15 cellular contexts compared by ENCODE assay signal in the genomic region with DNA sequence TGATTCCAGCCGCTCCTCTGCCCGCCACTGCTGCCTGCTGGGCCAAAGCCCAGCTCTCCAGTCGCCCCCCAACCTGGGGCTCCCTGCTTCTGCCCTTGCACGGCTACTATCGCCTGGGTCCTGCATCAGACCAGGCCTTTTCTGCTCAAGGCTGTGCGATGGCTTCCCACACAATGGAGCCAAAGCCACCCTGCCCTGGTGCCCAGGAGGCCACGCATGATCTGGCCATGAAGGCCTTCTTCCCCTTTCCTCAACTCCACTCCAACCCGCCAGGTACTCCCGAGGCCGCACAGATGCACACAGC. TPM values are rescaled to one million over a fixed set of nuclear protein-coding genes. Genes with fewer than 3 reads are reported as not detected.
DNase-seq lines count a peak whose midpoint lies in the region; ATAC-seq and TF ChIP-seq lines count a peak whose summit lies in the region.
"Had no signal": no experiment of that assay in that cellular context is flagged by ENCODE, and none has a peak within 500 bp of the region (broad histone marks: within the 10 kb centered on the region; RNA-seq: fewer than 3 reads in every experiment).

No MANE protein-coding gene starts in this region.

- no peak for TF ChIP-seq RAD21 in IMR-90 (IDR thresholded peaks at IDR 0.05; ENCODE audit: low read length)

- WGBS in IMR-90 (ENCODE audit: extremely low coverage in 2 of 2, insufficient read length in 1 of 2), 2 experiments = 88% methylated on average over 7 of the region's 10 CpGs; no CpG with 5 or more reads in 1 of the 2 experiments

- in situ Hi-C loops in IMR-90 (cut with MboI; ENCODE audit: low sequenced_read_pairs) = no loop called here

- H3K27me3 ChIP-seq in CD4-positive, CD25-positive, alpha-beta regulatory T cell (ENCODE audit: control insufficient read depth, insufficient read depth, low read length) = no peaks in the 10 kb centered on the region
- H3K27me3 ChIP-seq in IMR-90 (ENCODE audit: control insufficient read depth, insufficient read depth, low read length) = no peaks in the 10 kb centered on the region
- H3K27me3 ChIP-seq: breast epithelium had no signal

- H2AK9ac ChIP-seq in IMR-90 (replicated peaks; ENCODE audit: low read depth, low read length, poor library complexity) = peak overlapping the region; percentile 72

- H3K36me3 ChIP-seq in CD4-positive, CD25-positive, alpha-beta regulatory T cell (ENCODE audit: control insufficient read depth, insufficient read depth, low read length) = peaks cover 70% of the 10 kb centered on the region
- peaks cover 60% of the 10 kb centered on the region for H3K36me3 ChIP-seq in IMR-90 (ENCODE audit: control insufficient read depth, insufficient read depth, low read length)

- no peak overlapping the region for H3K4ac ChIP-seq in IMR-90 (ENCODE audit: low read depth, low read length)

- H3K4me1 ChIP-seq in CD4-positive, CD25-positive, alpha-beta regulatory T cell (ENCODE audit: control insufficient read depth, insufficient read depth, low read length, poor library complexity, severe bottlenecking) = peaks cover 19% of the 10 kb centered on the region
- H3K4me1 ChIP-seq in IMR-90 (ENCODE audit: control insufficient read depth, insufficient read depth, low read length) = peaks cover 5% of the 10 kb centered on the region; the same call in 1 of the 2 replicates
- H3K4me1 ChIP-seq: breast epithelium, psoas muscle had no signal

- peak overlapping the region; percentile 93 to 97 (median 94) for H3K27ac Mint-ChIP-seq in CD4-positive, CD25-positive, alpha-beta regulatory T cell
- H3K27ac Mint-ChIP-seq in activated naive CD8-positive, alpha-beta T cell treated with anti-CD3 and anti-CD28 coated beads, Interleukin-2, amount 50 U/mL, for 24 hours = peak overlapping the region; percentile 84
- no peak overlapping the region for H3K27ac Mint-ChIP-seq in neural crest cell (ENCODE audit: unreplicated experiment)

- no peak overlapping the region for H3K14ac ChIP-seq in IMR-90 (replicated peaks; ENCODE audit: low read depth, low read length)

- TF ChIP-seq POLR2A in IMR-90 (IDR thresholded peaks at IDR 0.05; ENCODE audit: low read depth, low read length) = no peak

- H3K18ac ChIP-seq in IMR-90 (ENCODE audit: low read depth, low read length) = no peak overlapping the region

- H2BK120ac ChIP-seq in IMR-90 (ENCODE audit: low read depth, low read length) = no peak overlapping the region

- H3K9me3 Mint-ChIP-seq in CD4-positive, CD25-positive, alpha-beta regulatory T cell = peaks cover 0 to 3% (median 0%) of the 10 kb centered on the region in 7 donors
- H3K9me3 Mint-ChIP-seq in activated naive CD8-positive, alpha-beta T cell treated with anti-CD3 and anti-CD28 coated beads, Interleukin-2, amount 50 U/mL, for 24 hours = no peaks in the 10 kb centered on the region
- no peaks in the 10 kb centered on the region for H3K9me3 Mint-ChIP-seq in neural crest cell

- CTCF ChIA-PET in IMR-90 (lab: Yijun Ruan, JAX) = no interaction called here

- no peak overlapping the region for H2BK15ac ChIP-seq in IMR-90 (ENCODE audit: low read depth, low read length)

- H3K27ac ChIP-seq in CD4-positive, CD25-positive, alpha-beta regulatory T cell (ENCODE audit: insufficient read depth, low read length, poor library complexity, severe bottlenecking) = no peak overlapping the region
- H3K27ac ChIP-seq in IMR-90 (ENCODE audit: insufficient read depth, low read length) = no peak overlapping the region
- H3K27ac ChIP-seq: C4-2B, psoas muscle had no signal

- H3K9ac ChIP-seq in IMR-90 (ENCODE audit: low read depth, low read length) = no peak overlapping the region
- H3K9ac ChIP-seq: SK-N-SH had no signal

- no peaks in the 10 kb centered on the region for H3K27me3 Mint-ChIP-seq in CD4-positive, CD25-positive, alpha-beta regulatory T cell
- H3K27me3 Mint-ChIP-seq in activated naive CD8-positive, alpha-beta T cell treated with anti-CD3 and anti-CD28 coated beads, Interleukin-2, amount 50 U/mL, for 24 hours = no peaks in the 10 kb centered on the region
- H3K27me3 Mint-ChIP-seq in neural crest cell (ENCODE audit: low read depth) = no peaks in the 10 kb centered on the region

- H4K8ac ChIP-seq in IMR-90 (ENCODE audit: low read depth in 2 of 2, low read length in 2 of 2) = no peak overlapping the region

- intact Hi-C loops in IMR-90 (cut with micrococcal nuclease) = no loop called here

- H2AFZ ChIP-seq in IMR-90 (replicated peaks; ENCODE audit: low read length, poor library complexity) = no peak overlapping the region

- no peak overlapping the region for H4K91ac ChIP-seq in IMR-90 (ENCODE audit: insufficient read depth, low read depth, low read length)

- dilution Hi-C loops in IMR-90 (cut with HindIII; ENCODE audit: low sequenced_read_pairs, unreplicated experiment) = no loop called here

- no peak overlapping the region for H3K23ac ChIP-seq in IMR-90 (ENCODE audit: low read depth, low read length)

- POLR2A ChIA-PET in IMR-90 (lab: Charles Lee; ENCODE audit: unreplicated experiment) = no interaction called here

- no peak for TF ChIP-seq CTCF in IMR-90 (conservative IDR thresholded peaks at IDR 0.05; ENCODE audit: low read depth, low read length)
- TF ChIP-seq CTCF in neural crest cell (conservative IDR thresholded peaks at IDR 0.05) = no peak

- no peak for ATAC-seq in CD4-positive, CD25-positive, alpha-beta regulatory T cell (ENCODE audit: low read depth in 2 of 2)
- ATAC-seq in IMR-90 (ENCODE audit: low read depth) (no peak), HG03432 (IDR thresholded peaks at IDR 0.05; ENCODE audit: unreplicated experiment) (no peak)
- ATAC-seq in activated naive CD8-positive, alpha-beta T cell treated with anti-CD3 and anti-CD28 coated beads, Interleukin-2, amount 50 U/mL, for 24 hours = no peak

- H3K4me3 Mint-ChIP-seq in CD4-positive, CD25-positive, alpha-beta regulatory T cell = peak overlapping the region in 1 of 4 donors; percentile 48
- H3K4me3 Mint-ChIP-seq in activated naive CD8-positive, alpha-beta T cell treated with anti-CD3 and anti-CD28 coated beads, Interleukin-2, amount 50 U/mL, for 24 hours = no peak overlapping the region
- H3K4me3 Mint-ChIP-seq in neural crest cell = peak overlapping the region; percentile 62

- no peak overlapping the region for H4K5ac ChIP-seq in IMR-90 (ENCODE audit: low read depth, low read length)

- peaks cover 4 to 67% of the 10 kb centered on the region in 2 experiments; a peak in 3 of 4 replicates for H3K79me1 ChIP-seq in IMR-90 (ENCODE audit: low read depth in 1 of 2, low read length in 2 of 2)

- no TSS peak for BruUV-seq in IMR-90 (replicated peaks; lab: Mats Ljungman, UMichigan)

- H3K56ac ChIP-seq in IMR-90 (ENCODE audit: extremely low read depth, insufficient read depth, low read length) = no peak overlapping the region

- H3K9me3 ChIP-seq in CD4-positive, CD25-positive, alpha-beta regulatory T cell (ENCODE audit: control insufficient read depth in 2 of 2, low read length in 2 of 2) = no peaks in the 10 kb centered on the region
- H3K9me3 ChIP-seq in IMR-90 (ENCODE audit: control insufficient read depth, insufficient read depth, low read length) = no peaks in the 10 kb centered on the region
- H3K9me3 ChIP-seq: breast epithelium, psoas muscle, SK-N-SH had no signal

- no peak overlapping the region for H2AK5ac ChIP-seq in IMR-90 (ENCODE audit: low read depth, low read length)

- no peak overlapping the region for H2BK20ac ChIP-seq in IMR-90 (ENCODE audit: low read depth, low read length)

- peaks cover 0 to 38% (median 25%) of the 10 kb centered on the region in 4 donors for H3K4me1 Mint-ChIP-seq in CD4-positive, CD25-positive, alpha-beta regulatory T cell
- peaks cover 35% of the 10 kb centered on the region for H3K4me1 Mint-ChIP-seq in activated naive CD8-positive, alpha-beta T cell treated with anti-CD3 and anti-CD28 coated beads, Interleukin-2, amount 50 U/mL, for 24 hours
- H3K4me1 Mint-ChIP-seq in neural crest cell = no peaks in the 10 kb centered on the region

- H3K4me2 ChIP-seq in IMR-90 (ENCODE audit: low read depth, low read length) = no peak overlapping the region
- H3K4me2 ChIP-seq: SK-N-SH had no signal

- peaks cover 22% of the 10 kb centered on the region for H4K20me1 ChIP-seq in IMR-90 (ENCODE audit: insufficient read depth, low read length)

- no peak overlapping the region for H2BK5ac ChIP-seq in IMR-90 (ENCODE audit: low read depth, low read length, poor library complexity, severe bottlenecking)

- peaks cover 13% of the 10 kb centered on the region; the same call in 1 of the 2 replicates for H3K9me1 ChIP-seq in IMR-90 (ENCODE audit: insufficient read depth, low read length)

- DNase-seq in CD4-positive, CD25-positive, alpha-beta regulatory T cell = no peak
- DNase-seq in IMR-90 (no peak), neural crest cell (ENCODE audit: low read depth, low spot score) (no peak), dedifferentiated amniotic fluid mesenchymal stem cell (ENCODE audit: extremely low spot score) (no peak), NCI-H128 (lab: John Stamatoyannopoulos, UW; ENCODE audit: unreplicated experiment) (no peak)
- DNase-seq in activated naive CD8-positive, alpha-beta T cell treated with anti-CD3 and anti-CD28 coated beads, Interleukin-2, amount 50 U/mL, for 24 hours = no peak
- DNase-seq: activated CD4-positive, CD25-positive, alpha-beta regulatory T cell; activated effector memory CD4-positive, alpha-beta T cell treated with Interleukin-2 at 50 U/mL for 16 hours; NCI-H1417 treated with DMSO at 0.1 percent for 48 hours; NCI-H446; psoas muscle; SK-N-SH had no signal

- H3K4me3 ChIP-seq in CD4-positive, CD25-positive, alpha-beta regulatory T cell (ENCODE audit: low read depth, low read length) = no peak overlapping the region
- H3K4me3 ChIP-seq in IMR-90 (ENCODE audit: insufficient read depth, low read depth, low read length) = no peak overlapping the region
- H3K4me3 ChIP-seq: breast epithelium, psoas muscle had no signal

- H3K36me3 Mint-ChIP-seq in CD4-positive, CD25-positive, alpha-beta regulatory T cell = peaks cover 24% of the 10 kb centered on the region
- H3K36me3 Mint-ChIP-seq in activated naive CD8-positive, alpha-beta T cell treated with anti-CD3 and anti-CD28 coated beads, Interleukin-2, amount 50 U/mL, for 24 hours (ENCODE audit: low read depth) = peaks cover 35% of the 10 kb centered on the region
- peaks cover 12% of the 10 kb centered on the region for H3K36me3 Mint-ChIP-seq in neural crest cell (ENCODE audit: low read depth)

TF ChIP-seq in IMR-90, 13 proteins besides CTCF, POLR2A, EP300 and RAD21 (continues in another document):
- TF ChIP-seq BHLHE40 (IDR thresholded peaks at IDR 0.05; ENCODE audit: low read depth, low read length) (no peak), MAZ (IDR thresholded peaks at IDR 0.05; ENCODE audit: borderline replicate concordance, low read depth, low read length) (no peak), CEBPB (IDR thresholded peaks at IDR 0.05; ENCODE audit: low read depth, low read length) (no peak), CHD1 (IDR thresholded peaks at IDR 0.05; ENCODE audit: low read depth, low read length) (no peak), NFE2L2 (IDR thresholded peaks at IDR 0.05; ENCODE audit: low read depth, low read length) (no peak)

RNA-seq across cellular contexts. Expression of a gene that starts 45.8 kb away (rescaled TPM):
- total RNA-seq in CD4-positive, CD25-positive, alpha-beta regulatory T cell = 83.3 TPM
- 10 to 100 TPM; 26.8 to 35.6 (median 31.1) TPM for polyA plus RNA-seq in CD4-positive, CD25-positive, alpha-beta regulatory T cell
- total RNA-seq in IMR-90 (2012; rRNA removed) (36.4 and 47.5 TPM in 2 replicates), neural crest cell (82.0 and 92.2 TPM in 2 replicates)
- 90.1 and 97.4 TPM in 2 replicates for polyA plus RNA-seq in IMR-90 (2012; rRNA removed)
- polyA plus RNA-seq in IMR-90 (2012; cell fraction: cytosol; rRNA removed) = 53.3 and 63.2 TPM in 2 replicates
- polyA plus RNA-seq in IMR-90 (2012; cell fraction: nucleus; rRNA removed; ENCODE audit: low replicate concordance) = 505 and 1,239 TPM in 2 replicates
